32 cellular contexts compared by ENCODE assay signal in genomic region chr13:114022309-114022669, GRCh38. TPM values are rescaled to one million over a fixed set of nuclear protein-coding genes. Genes with fewer than 3 reads are reported as not detected.
"Had no signal": no experiment of that assay in that cellular context is flagged by ENCODE, and none has a peak within 500 bp of the region (broad histone marks: within the 10 kb centered on the region; RNA-seq: fewer than 3 reads in every experiment).

No MANE protein-coding gene starts in this region.

- H3K27ac ChIP-seq: adrenal gland, body of pancreas, colonic mucosa, epithelial cell of prostate, esophagus squamous epithelium, hepatocyte, lower lobe of right lung, neutrophil, ovary, sigmoid colon, testis, transverse colon had no signal

- H3K4me1 ChIP-seq: colonic mucosa had no signal

- H3K9me3 Mint-ChIP-seq: activated B cell treated with CpG ODN at 0.5 μM for 24 hours; activated CD8-positive, alpha-beta T cell treated with anti-CD3 and anti-CD28 coated beads for 36 hours; activated naive CD8-positive, alpha-beta T cell treated with anti-CD3 and anti-CD28 coated beads for 36 hours; activated T-cell treated with anti-CD3 and anti-CD28 coated beads, Interleukin-2, amount 50 U/mL, for 72 hours; nephron; stimulated activated memory B cell treated with anti-CD40 and anti-IgM and Interleukin-4, amounts not matched to agents 10 μg/mL and 1 μg/mL and 100 μg/mL, for 72 hours; T-helper 2 cell treated with Interferon-gamma antibody and Interleukin-4, amounts not matched to agents 5 μg/mL and 100 μg/mL, for 36 hours had no signal

- H3K4me3 Mint-ChIP-seq: activated B cell treated with CpG ODN at 0.5 μM for 24 hours; activated CD8-positive, alpha-beta T cell treated with anti-CD3 and anti-CD28 coated beads for 36 hours; activated naive CD8-positive, alpha-beta T cell treated with anti-CD3 and anti-CD28 coated beads for 36 hours; activated T-cell treated with anti-CD3 and anti-CD28 coated beads, Interleukin-2, amount 50 U/mL, for 72 hours; nephron; stimulated activated memory B cell treated with anti-CD40 and anti-IgM and Interleukin-4, amounts not matched to agents 10 μg/mL and 1 μg/mL and 100 μg/mL, for 72 hours; T-helper 2 cell treated with Interferon-gamma antibody and Interleukin-4, amounts not matched to agents 5 μg/mL and 100 μg/mL, for 36 hours had no signal

- ATAC-seq: activated CD8-positive, alpha-beta T cell treated with anti-CD3 and anti-CD28 coated beads for 36 hours; activated T-cell treated with anti-CD3 and anti-CD28 coated beads, Interleukin-2, amount 50 U/mL, for 72 hours; body of pancreas; lower lobe of right lung; mucosa of descending colon; stimulated activated memory B cell treated with anti-CD40 and anti-IgM and Interleukin-4, amounts not matched to agents 10 μg/mL and 1 μg/mL and 100 μg/mL, for 72 hours had no signal

- DNase-seq: activated B cell treated with CpG ODN at 0.5 μM for 24 hours; activated CD4-positive, alpha-beta T cell treated with anti-CD3 and anti-CD28 coated beads, Interleukin-2, amount 50 U/mL, for 1 hour; activated CD8-positive, alpha-beta T cell treated with anti-CD3 and anti-CD28 coated beads for 36 hours; activated naive CD4-positive, alpha-beta T cell; activated naive CD8-positive, alpha-beta T cell treated with anti-CD3 and anti-CD28 coated beads for 36 hours; activated T-cell treated with anti-CD3 and anti-CD28 coated beads, Interleukin-2, amount 50 U/mL, for 72 hours; adrenal gland; body of pancreas; cerebellar nuclear complex; colonic mucosa; effector CD8-positive, alpha-beta T cell; esophagus squamous epithelium; foreskin melanocyte; lower lobe of right lung; mesendoderm; mucosa of descending colon; ovary; sigmoid colon; small intestine; stimulated activated CD4-positive, alpha-beta T cell treated with anti-CD3 and anti-CD28 coated beads, Interleukin-4, amount 100 ng/mL, for 4 hours; stimulated activated CD8-positive, alpha-beta memory T cell treated with anti-CD3 and anti-CD28 coated beads, Interleukin-4, amount 100 ng/mL, for 48 hours; T-helper 1 cell; testis; transverse colon had no signal

- H3K27ac Mint-ChIP-seq: activated naive CD8-positive, alpha-beta T cell treated with anti-CD3 and anti-CD28 coated beads for 36 hours; activated T-cell treated with anti-CD3 and anti-CD28 coated beads, Interleukin-2, amount 50 U/mL, for 72 hours; nephron; progenitor cell of endocrine pancreas; T-helper 2 cell treated with Interferon-gamma antibody and Interleukin-4, amounts not matched to agents 5 μg/mL and 100 μg/mL, for 36 hours had no signal

- H3K9me3 ChIP-seq: adrenal gland, body of pancreas, colonic mucosa, esophagus squamous epithelium, lower lobe of right lung, mucosa of descending colon, neutrophil, ovary, sigmoid colon, testis, transverse colon had no signal

- H2AFZ ChIP-seq: hepatocyte had no signal

- H3K27me3 Mint-ChIP-seq: activated B cell treated with CpG ODN at 0.5 μM for 24 hours; activated CD8-positive, alpha-beta T cell treated with anti-CD3 and anti-CD28 coated beads for 36 hours; activated naive CD8-positive, alpha-beta T cell treated with anti-CD3 and anti-CD28 coated beads for 36 hours; progenitor cell of endocrine pancreas; stimulated activated memory B cell treated with anti-CD40 and anti-IgM and Interleukin-4, amounts not matched to agents 10 μg/mL and 1 μg/mL and 100 μg/mL, for 72 hours had no signal

- H3K27me3 ChIP-seq: adrenal gland, body of pancreas, colonic mucosa, esophagus squamous epithelium, hepatocyte, neutrophil, ovary, sigmoid colon, testis, transverse colon had no signal

- H3K4me3 ChIP-seq: adrenal gland, body of pancreas, colonic mucosa, esophagus squamous epithelium, hepatocyte, lower lobe of right lung, mucosa of descending colon, ovary, sigmoid colon, testis, transverse colon had no signal

- H3K36me3 ChIP-seq: colonic mucosa, ovary, transverse colon had no signal

- H3K4me1 Mint-ChIP-seq: activated naive CD8-positive, alpha-beta T cell treated with anti-CD3 and anti-CD28 coated beads for 36 hours had no signal

- H3K4me2 ChIP-seq: hepatocyte had no signal

RNA-seq across cellular contexts. Expression of gene C13orf46, which starts 48.4 kb away (rescaled TPM):
- total RNA-seq: esophagus squamous epithelium had no signal
- polyA plus RNA-seq: keratinocyte had no signal
